Comparison of ENCODE assay signal across 20 cellular contexts in genomic region chr12:47763481-47764344, GRCh38. TPM values are rescaled to one million over a fixed set of nuclear protein-coding genes. Genes with fewer than 3 reads are reported as not detected.
DNase-seq lines count a peak whose midpoint lies in the region; ATAC-seq, FAIRE-seq and TF ChIP-seq lines count a peak whose summit lies in the region.
"Had no signal": no experiment of that assay in that cellular context is flagged by ENCODE, and none has a peak within 500 bp of the region (broad histone marks: within the 10 kb centered on the region; RNA-seq: fewer than 3 reads in every experiment).

No MANE protein-coding gene starts in this region.

- peak overlapping the region; percentile 33 for H3K9ac ChIP-seq in neuronal stem cell (ENCODE audit: low read depth, low read length, poor library complexity)

- peak; percentile 9 for FAIRE-seq in GM12892 (lab: Jason Lieb, UNC)
- FAIRE-seq: islet of Langerhans had no signal

- intact Hi-C loops in natural killer cell (cut with micrococcal nuclease) = no loop called here

- H3K4me3 Mint-ChIP-seq in natural killer cell = no peak overlapping the region
- H3K4me3 Mint-ChIP-seq: activated naive CD8-positive, alpha-beta T cell; central memory CD8-positive, alpha-beta T cell had no signal

- H3K4me1 Mint-ChIP-seq in natural killer cell = peaks cover 0 to 6% of the 10 kb centered on the region in 2 donors

- ATAC-seq in HG03460 (IDR thresholded peaks at IDR 0.05; ENCODE audit: unreplicated experiment) (no peak), natural killer cell (no peak), HG03025 (IDR thresholded peaks at IDR 0.05; ENCODE audit: low FRiP score, unreplicated experiment) (no peak)
- ATAC-seq: HCT116 had no signal

- no peaks in the 10 kb centered on the region for H3K79me1 ChIP-seq in neuronal stem cell (ENCODE audit: low read depth, low read length)

- H2BK120ac ChIP-seq in neuronal stem cell (ENCODE audit: low read depth, low read length) = no peak overlapping the region

- H3K9me3 Mint-ChIP-seq in natural killer cell = no peaks in the 10 kb centered on the region
- H3K9me3 Mint-ChIP-seq: central memory CD8-positive, alpha-beta T cell; IgD-negative memory B cell had no signal

- H2BK15ac ChIP-seq in neuronal stem cell (ENCODE audit: low read length) = peak overlapping the region; percentile 73

- TF ChIP-seq CTCF in epithelial cell of esophagus (IDR thresholded peaks at IDR 0.05; ENCODE audit: insufficient read depth, low read depth, low read length, missing control alignments) (peak; percentile 9), GM13976 (IDR thresholded peaks at IDR 0.05; ENCODE audit: borderline replicate concordance, control extremely low read depth, extremely low read depth, insufficient read depth, missing control alignments) (no peak), natural killer cell (IDR thresholded peaks at IDR 0.05) (no peak)

- no peaks in the 10 kb centered on the region for H3K36me3 ChIP-seq in neuronal stem cell (replicated peaks in 1 of 2; ENCODE audit: control insufficient read depth in 2 of 2, insufficient read depth in 2 of 2, low read length in 2 of 2)
- H3K36me3 ChIP-seq: Peyer's patch had no signal

- H3K4me3 ChIP-seq in epithelial cell of esophagus (ENCODE audit: low read length) (no peak overlapping the region), neuronal stem cell (ENCODE audit: low read length in 2 of 2) (no peak overlapping the region)
- H3K4me3 ChIP-seq: Peyer's patch had no signal

- peak overlapping the region; percentile 85 for H2AK5ac ChIP-seq in neuronal stem cell (ENCODE audit: low read depth, low read length)

- H3K18ac ChIP-seq in neuronal stem cell (ENCODE audit: low read length) = peak overlapping the region; percentile 78

- H2BK5ac ChIP-seq in neuronal stem cell (ENCODE audit: low read length) = no peak overlapping the region

- WGBS in neuronal stem cell (ENCODE audit: extremely low coverage in 2 of 2, insufficient read length in 2 of 2, insufficient replicate concordance in 1 of 2), 2 donors = no CpG with 5 or more reads among the region's 8 CpGs

- DNase-seq in GM12892 (ENCODE audit: insufficient read length) = no peak
- peak; percentile 70 for DNase-seq in MV-4-11 (lab: John Stamatoyannopoulos, UW)
- DNase-seq in epithelial cell of esophagus (ENCODE audit: low read depth) = peak; percentile 93
- DNase-seq in neuronal stem cell (ENCODE audit: low spot score) = no peak
- no peak for DNase-seq in GM13976 (ENCODE audit: low spot score)
- DNase-seq in natural killer cell = no peak
- DNase-seq: activated CD4-positive, alpha-beta T cell treated with anti-CD3 and anti-CD28 coated beads for 1 hour; activated CD8-positive, alpha-beta memory T cell treated with anti-CD3 and anti-CD28 coated beads, Interleukin-2, amount 50 U/mL, for 48 hours; C1 segment of cervical spinal cord; NCI-H510A treated with DMSO at 0.1 percent for 48 hours; Peyer's patch; T-helper 1 cell had no signal

- no peak overlapping the region for H3K27ac Mint-ChIP-seq in natural killer cell
- H3K27ac Mint-ChIP-seq: activated naive CD8-positive, alpha-beta T cell had no signal

- H3K4ac ChIP-seq in neuronal stem cell (ENCODE audit: low read length) = no peak overlapping the region

- H4K91ac ChIP-seq in neuronal stem cell (ENCODE audit: low read depth, low read length, poor library complexity) = no peak overlapping the region

- H2AFZ ChIP-seq in neuronal stem cell (ENCODE audit: low read length) = no peak overlapping the region

- in situ Hi-C loops in GM13976 (cut with MboI; ENCODE audit: low sequenced_read_pairs, unreplicated experiment) = no loop called here

- peaks cover 0 to 5% (median 0%) of the 10 kb centered on the region in 3 experiments for H3K27me3 ChIP-seq in neuronal stem cell (ENCODE audit: control insufficient read depth in 3 of 3, insufficient read depth in 3 of 3, low read depth in 1 of 3, low read length in 3 of 3)
- H3K27me3 ChIP-seq: Peyer's patch had no signal

- peak overlapping the region; percentile 95 for H2BK12ac ChIP-seq in neuronal stem cell (ENCODE audit: low read length)

- H3K9me3 ChIP-seq in neuronal stem cell (replicated peaks in 1 of 2; ENCODE audit: control insufficient read depth in 2 of 2, insufficient read depth in 1 of 2, low read depth in 1 of 2, low read length in 2 of 2) = no peaks in the 10 kb centered on the region
- H3K9me3 ChIP-seq: Peyer's patch had no signal

- H3K27ac ChIP-seq in neuronal stem cell (replicated peaks; ENCODE audit: low read length) = no peak overlapping the region
- H3K27ac ChIP-seq: Peyer's patch had no signal

- H3K4me2 ChIP-seq in neuronal stem cell (ENCODE audit: insufficient read depth, low read length, poor library complexity, severe bottlenecking) = no peak overlapping the region

- peak overlapping the region; percentile 86 for H3K14ac ChIP-seq in neuronal stem cell (ENCODE audit: low read length)

- H4K8ac ChIP-seq in neuronal stem cell (ENCODE audit: low read depth, low read length) = no peak overlapping the region

- no peak for TF ChIP-seq POLR2A in GM12892 (IDR thresholded peaks at IDR 0.05; ENCODE audit: low read depth, low read length)

- H3K36me3 Mint-ChIP-seq in natural killer cell = no peaks in the 10 kb centered on the region
- H3K36me3 Mint-ChIP-seq: activated naive CD8-positive, alpha-beta T cell; IgD-negative memory B cell had no signal

- H3K27me3 Mint-ChIP-seq in natural killer cell (ENCODE audit: low read depth in 2 of 2) = peaks cover 9 to 13% of the 10 kb centered on the region in 2 donors
- H3K27me3 Mint-ChIP-seq: activated naive CD8-positive, alpha-beta T cell; central memory CD8-positive, alpha-beta T cell had no signal

- no peak overlapping the region for H3K23ac ChIP-seq in neuronal stem cell (ENCODE audit: low read depth, low read length, poor library complexity)

- peaks cover 8 to 9% of the 10 kb centered on the region in 2 donors for H3K4me1 ChIP-seq in neuronal stem cell (ENCODE audit: control insufficient read depth in 2 of 2, insufficient read depth in 1 of 2, low read depth in 1 of 2, low read length in 2 of 2)

RNA-seq across cellular contexts. Expression of gene RAPGEF3, which starts 5.0 kb away (rescaled TPM):
- polyA plus RNA-seq in GM12892 (2012; ENCODE audit: missing spikeins) = 0.59 TPM
- 1.3 TPM for polyA plus RNA-seq in neuronal stem cell (2013, experiment 1 of 2)
- 1.1 TPM for polyA plus RNA-seq in neuronal stem cell (2013, experiment 2 of 2)
- total RNA-seq in natural killer cell = under 1 TPM; 0.23 to 0.73 (median 0.49) TPM

RNA-seq across cellular contexts. Expression of gene SLC48A1, which starts 9.3 kb away (rescaled TPM):
- polyA plus RNA-seq in GM12892 (2012; ENCODE audit: missing spikeins) = 2.1 TPM
- polyA plus RNA-seq in neuronal stem cell (2013, experiment 1 of 2) = 12.5 TPM
- polyA plus RNA-seq in neuronal stem cell (2013, experiment 2 of 2) = 12.3 TPM
- 1 to 10 TPM; 2.0 to 4.4 (median 3.4) TPM for total RNA-seq in natural killer cell

RNA-seq across cellular contexts. Expression of gene ENDOU, which starts 38.4 kb away (rescaled TPM):
- 0.49 TPM for polyA plus RNA-seq in GM12892 (2012; ENCODE audit: missing spikeins)
- polyA plus RNA-seq in neuronal stem cell (2013, experiment 1 of 2) = not detected
- 0.07 TPM for polyA plus RNA-seq in neuronal stem cell (2013, experiment 2 of 2)
- under 1 TPM; 0.20 to 0.41 (median 0.24) TPM for total RNA-seq in natural killer cell
- total RNA-seq: endothelial cell of umbilical vein, Peyer's patch had no signal
- polyA plus RNA-seq: endothelial cell of umbilical vein, IgD-negative memory B cell had no signal

RNA-seq across cellular contexts. Expression of gene HDAC7, which starts 56.0 kb away (rescaled TPM):
- 29.1 TPM for polyA plus RNA-seq in GM12892 (2012; ENCODE audit: missing spikeins)
- 26.3 TPM for polyA plus RNA-seq in neuronal stem cell (2013, experiment 1 of 2)
- 27.4 TPM for polyA plus RNA-seq in neuronal stem cell (2013, experiment 2 of 2)
- 100 to 1,000 TPM; 141 to 235 (median 147) TPM for total RNA-seq in natural killer cell

RNA-seq across cellular contexts. Expression of gene RPAP3, which starts 57.9 kb away (rescaled TPM):
- 31.2 TPM for polyA plus RNA-seq in GM12892 (2012; ENCODE audit: missing spikeins)
- polyA plus RNA-seq in neuronal stem cell (2013, experiment 1 of 2) = 49.8 TPM
- 50.8 TPM for polyA plus RNA-seq in neuronal stem cell (2013, experiment 2 of 2)
- 10 to 100 TPM; 22.8 to 35.8 (median 24.8) TPM for total RNA-seq in natural killer cell

Comparison
In these comparisons a context has a peak if more than half of its experiments do, and no peak if none do; other contexts are left out.
1. DNase-seq: peak in MV-4-11 (single experiment) and epithelial cell of esophagus (single experiment); none in GM12892 (single experiment), neuronal stem cell (single experiment), GM13976 (single experiment) and natural killer cell (single experiment).